Comparison of ENCODE assay signal across 8 cellular contexts in genomic region chr5:128201065-128201926, GRCh38.
DNase-seq lines count a peak whose midpoint lies in the region; ATAC-seq and TF ChIP-seq lines count a peak whose summit lies in the region.

No MANE protein-coding gene starts in this region.

- peaks cover 4% of the 10 kb centered on the region for H3K36me3 Mint-ChIP-seq in chondrocyte (ENCODE audit: low read depth)

- TF ChIP-seq CTCF in AG04450 (IDR thresholded peaks at IDR 0.05; ENCODE audit: low read depth, low read length) (peak; percentile 85), chondrocyte (IDR thresholded peaks at IDR 0.05) (peak; percentile 98)

- peaks cover 12% of the 10 kb centered on the region for H3K4me1 Mint-ChIP-seq in chondrocyte (ENCODE audit: low read depth)

- POLR2A ChIA-PET in AG04450 (lab: Yijun Ruan, JAX) = no interaction called here

- H3K4me3 Mint-ChIP-seq in chondrocyte (ENCODE audit: unreplicated experiment) = peak overlapping the region; percentile 63

- no peak overlapping the region for H3K27ac ChIP-seq in AG04450 (ENCODE audit: low read depth, low read length)

- peaks cover 4% of the 10 kb centered on the region for H3K27me3 Mint-ChIP-seq in chondrocyte (ENCODE audit: low read depth)

- no peak overlapping the region for H3K27ac Mint-ChIP-seq in chondrocyte (ENCODE audit: unreplicated experiment)

- H3K27me3 ChIP-seq in AG04450 (ENCODE audit: control insufficient read depth, insufficient read depth, low read length) = no peaks in the 10 kb centered on the region

- no peaks in the 10 kb centered on the region for H3K9me3 Mint-ChIP-seq in chondrocyte (ENCODE audit: low read depth)

- CTCF ChIA-PET in AG04450 (lab: Charles Lee) = interaction anchor here (0.6 to 4.1 kb wide), 36 partner anchors 9 to 641 kb away, joined by 3 to 58 read pairs (median 4); no protein-coding TSS in a partner anchor

- DNase-seq in AG04450 (ENCODE audit: low read depth, low spot score) (no peak), NCI-H2227 treated with DMSO at 0.1 percent for 48 hours (lab: John Stamatoyannopoulos, UW) (peak; percentile 60), chondrocyte (ENCODE audit: low spot score) (no peak), left lobe of liver (ENCODE audit: low spot score) (peak; percentile 79)
- DNase-seq in activated CD4-positive, alpha-beta T cell treated with anti-CD3 and anti-CD28 coated beads for 4 hours = peak; percentile 70 to 86
- peak; percentile 80 to 84 for DNase-seq in stimulated activated CD4-positive, alpha-beta T cell treated with anti-CD3 and anti-CD28 coated beads, Interleukin-2, amount 100 ng/mL, for 48 hours

- H3K4me3 ChIP-seq in AG04450 (ENCODE audit: low read depth, low read length) = peak overlapping the region; percentile 33

- no peaks in the 10 kb centered on the region for H3K9me3 ChIP-seq in AG04450 (ENCODE audit: control insufficient read depth, insufficient read depth, low read length)

- ATAC-seq in GM18519 (IDR thresholded peaks at IDR 0.05; ENCODE audit: low FRiP score, unreplicated experiment) = peak; percentile 87
- peak; percentile 78 for ATAC-seq in HG03025 (IDR thresholded peaks at IDR 0.05; ENCODE audit: low FRiP score, unreplicated experiment)
- peak; percentile 99 for ATAC-seq in left lobe of liver

Comparison
In these comparisons a context has a peak if more than half of its experiments do, and no peak if none do; other contexts are left out.
1. DNase-seq: peak in NCI-H2227 treated with DMSO at 0.1 percent for 48 hours (single experiment), activated CD4-positive, alpha-beta T cell treated with anti-CD3 and anti-CD28 coated beads for 4 hours (2 of 2), left lobe of liver (single experiment) and stimulated activated CD4-positive, alpha-beta T cell treated with anti-CD3 and anti-CD28 coated beads, Interleukin-2, amount 100 ng/mL, for 48 hours (2 of 2); none in AG04450 (single experiment) and chondrocyte (single experiment).
2. Peak in every context shown above with its lines, with median percentiles within 50 percentile points of each other: ATAC-seq.